Comparison of ENCODE assay signal across 8 cellular contexts in genomic region chr20:34876161-34877001, GRCh38. TPM values are rescaled to one million over a fixed set of nuclear protein-coding genes. Genes with fewer than 3 reads are reported as not detected.
DNase-seq lines count a peak whose midpoint lies in the region; ATAC-seq and TF ChIP-seq lines count a peak whose summit lies in the region.

Gene ACSS2 (plus strand): TSS chr20:34876612. CDS start chr20:34876646, 34 bp downstream.

- H3K4me3 ChIP-seq in ovary (peak within 1 kb of the TSS; percentile 84), thymus (ENCODE audit: low read length) (peak within 1 kb of the TSS; percentile 78)

- DNase-seq in GM04503 (ENCODE audit: low read depth) (peak; percentile 80), NCI-H1105 treated with DMSO at 0.1 percent for 48 hours (lab: John Stamatoyannopoulos, UW) (peak; percentile 94), SW 1271 (lab: John Stamatoyannopoulos, UW) (peak; percentile 100), Right ventricle myocardium inferior (ENCODE audit: missing footprints) (peak; percentile 100), ovary (peak; percentile 98 to 99 (median 99))
- peak; percentile 79 for DNase-seq in activated naive CD8-positive, alpha-beta T cell treated with anti-CD3 and anti-CD28 coated beads, Interleukin-2, amount 50 U/mL, for 16 hours (ENCODE audit: low read depth, low spot score)

- H3K27ac ChIP-seq in ovary: peak within 1 kb of the TSS; percentile 26 to 67
- peak within 1 kb of the TSS; percentile 55 for H3K27ac ChIP-seq in thymus (ENCODE audit: low read depth)

- H3K9me3 ChIP-seq in ovary: no peaks in the 10 kb centered on the region
- H3K9me3 ChIP-seq in thymus (ENCODE audit: control insufficient read depth): no peaks in the 10 kb centered on the region

- intact Hi-C loops in Right ventricle myocardium inferior (cut with DNase I) (loop anchor here (1.0 to 10.0 kb wide), 2 partner anchors 79 to 328 kb away; partner anchors contain the start of genes GSS and MYH7B), ovary (cut with DNase I) (loop anchor here in 1 of 4 donors (2.0 kb wide), 1 partner anchor 216 kb away; the partner anchor contains the start of gene TRPC4AP)

- TF ChIP-seq EP300 in ovary (IDR thresholded peaks at IDR 0.05): no peak

- TF ChIP-seq CTCF in ovary (IDR thresholded peaks at IDR 0.05): no peak

- peaks cover 9% of the 10 kb centered on the region for H3K4me1 ChIP-seq in ovary (ENCODE audit: insufficient read depth)
- H3K4me1 ChIP-seq in thymus (ENCODE audit: control insufficient read depth, insufficient read depth, low read length): peaks cover 12% of the 10 kb centered on the region

- 1% methylated on average over 61 of the region's 61 CpGs for WGBS in ovary, 3 donors
- WGBS in thymus: 1% methylated on average over 61 of the region's 61 CpGs

- TF ChIP-seq POLR2A in ovary (IDR thresholded peaks at IDR 0.05): no peak

- no peaks in the 10 kb centered on the region for H3K36me3 ChIP-seq in ovary
- no peaks in the 10 kb centered on the region for H3K36me3 ChIP-seq in thymus (ENCODE audit: control insufficient read depth, insufficient read depth)

- no peaks in the 10 kb centered on the region for H3K27me3 ChIP-seq in ovary
- peaks cover 5% of the 10 kb centered on the region for H3K27me3 ChIP-seq in thymus (ENCODE audit: control insufficient read depth, insufficient read depth)

- ATAC-seq in HG02588 (IDR thresholded peaks at IDR 0.05; ENCODE audit: unreplicated experiment): peak; percentile 58
- ATAC-seq in Right ventricle myocardium inferior: peak; percentile 91

RNA-seq across cellular contexts. Expression of gene ACSS2, which starts in this region (rescaled TPM):
- 149 TPM for total RNA-seq in Right ventricle myocardium inferior
- 10 to 100 TPM; 26.8 to 42.6 (median 39.1) TPM for total RNA-seq in ovary
- 10 to 100 TPM; 25.3 to 59.7 TPM for polyA plus RNA-seq in ovary
- polyA plus RNA-seq in thymus: 26.1 TPM

Comparison
In these comparisons a context has a peak if more than half of its experiments do, and no peak if none do; other contexts are left out.
1. Peak in every context shown above with its lines: DNase-seq, ATAC-seq, H3K4me3 ChIP-seq and H3K27ac ChIP-seq.